10 cellular contexts compared by ENCODE assay signal in genomic region chr12:89390802-89391673, GRCh38. TPM values are rescaled to one million over a fixed set of nuclear protein-coding genes. Genes with fewer than 3 reads are reported as not detected.
A peak's percentile ranks its signal among the peaks of the same experiment; 100 is the strongest.
DNase-seq lines count a peak whose midpoint lies in the region; ATAC-seq, FAIRE-seq and TF ChIP-seq lines count a peak whose summit lies in the region.
"Had no signal": no experiment of that assay in that cellular context is flagged by ENCODE, and none has a peak within 500 bp of the region (broad histone marks: within the 10 kb centered on the region; RNA-seq: fewer than 3 reads in every experiment).

No MANE protein-coding gene starts in this region.

- TF ChIP-seq CTCF in A673 (conservative IDR thresholded peaks at IDR 0.05; ENCODE audit: low read depth, low read length) (no peak), astrocyte of the cerebellum (IDR thresholded peaks at IDR 0.05; ENCODE audit: low read depth, low read length, missing control alignments) (no peak), right lobe of liver (IDR thresholded peaks at IDR 0.05) (no peak), GM13977 (IDR thresholded peaks at IDR 0.05; ENCODE audit: extremely low read depth, insufficient read depth, missing control alignments) (no peak), ascending aorta (IDR thresholded peaks at IDR 0.05) (no peak)

- H3K27ac ChIP-seq in A673 (ENCODE audit: low read depth, low read length, poor library complexity, severe bottlenecking) (peak overlapping the region; percentile 88), right lobe of liver (peak overlapping the region; percentile 76 to 79 (median 78)), ascending aorta (no peak overlapping the region)

- H3K4me1 ChIP-seq in A673 (ENCODE audit: insufficient read depth, low read length, poor library complexity, severe bottlenecking) (peaks cover 65% of the 10 kb centered on the region), right lobe of liver (peaks cover 0 to 48% (median 20%) of the 10 kb centered on the region in 4 donors), ascending aorta (no peaks in the 10 kb centered on the region)

- ATAC-seq in HG02610 (IDR thresholded peaks at IDR 0.05; ENCODE audit: unreplicated experiment) (peak; percentile 53), right lobe of liver (peak; percentile 79 to 90 (median 86)), GM18868 (IDR thresholded peaks at IDR 0.05; ENCODE audit: unreplicated experiment) (no peak)

- in situ Hi-C loops in astrocyte of the cerebellum (cut with HindIII; ENCODE audit: low sequenced_read_pairs) (no loop called here), GM13977 (cut with MboI; ENCODE audit: low pct_unique_long_range_greater_than_20kb, low sequenced_read_pairs, unreplicated experiment) (no loop called here)

- TF ChIP-seq POLR2A in right lobe of liver (IDR thresholded peaks at IDR 0.05): no peak

- H3K4me3 ChIP-seq in A673 (ENCODE audit: low read depth, low read length, poor library complexity, severe bottlenecking) (no peak overlapping the region), astrocyte of the cerebellum (ENCODE audit: low read depth, low read length) (no peak overlapping the region), right lobe of liver (no peak overlapping the region), ascending aorta (no peak overlapping the region)

- DNase-seq in A673 (ENCODE audit: low spot score) (no peak), astrocyte of the cerebellum (ENCODE audit: low read depth) (peak; percentile 28), right lobe of liver (peak in 2 of 3 donors; percentile 34 to 65), GM13977 (ENCODE audit: low spot score) (no peak), urothelium cell line (ENCODE audit: low spot score) (no peak), ascending aorta (ENCODE audit: low spot score in 2 of 2) (no peak)
- DNase-seq: H7, NCI-H2081 treated with DMSO at 0.1 percent for 48 hours had no signal

- no peaks in the 10 kb centered on the region for H3K9me3 ChIP-seq in A673 (ENCODE audit: low read depth, low read length, poor library complexity, severe bottlenecking)
- H3K9me3 ChIP-seq in right lobe of liver: no peaks in the 10 kb centered on the region
- H3K9me3 ChIP-seq in ascending aorta: no peaks in the 10 kb centered on the region

- no TSS peak for BruUV-seq in A673 (replicated peaks; lab: Mats Ljungman, UMichigan)

- WGBS in right lobe of liver (ENCODE audit: insufficient coverage, low coverage, low lambda C conversion rate, missing lambda C conversion rate): 32% methylated on average over 3 of the region's 3 CpGs

- intact Hi-C loops in A673 (cut with micrococcal nuclease; ENCODE audit: unreplicated experiment) (loop anchor here (1.0 kb wide), 2 partner anchors 39 to 60 kb away; partner anchors contain the start of gene DUSP6), right lobe of liver (cut with DNase I) (no loop called here), ascending aorta (cut with DNase I) (no loop called here)

- H3K27me3 ChIP-seq in A673 (replicated peaks; ENCODE audit: insufficient read depth, low read depth, low read length, poor library complexity) (no peaks in the 10 kb centered on the region), right lobe of liver (no peaks in the 10 kb centered on the region), ascending aorta (no peaks in the 10 kb centered on the region)

- no peaks in the 10 kb centered on the region for H3K36me3 ChIP-seq in A673 (ENCODE audit: insufficient read depth, low read length, poor library complexity, severe bottlenecking)
- H3K36me3 ChIP-seq in right lobe of liver: no peaks in the 10 kb centered on the region
- H3K36me3 ChIP-seq in ascending aorta: no peaks in the 10 kb centered on the region

- CTCF ChIA-PET in A673 (lab: Charles Lee): interaction anchor here (0.6 to 0.8 kb wide), 2 partner anchors 229 to 372 kb away, joined by 3 read pairs; no protein-coding TSS in a partner anchor

- POLR2A ChIA-PET in A673 (lab: Charles Lee; ENCODE audit: low non-redundant PET): interaction anchor here (0.7 to 1.0 kb wide), 2 partner anchors 39 to 61 kb away, joined by 3 to 6 read pairs; partner anchors contain the start of gene DUSP6

- FAIRE-seq in urothelium cell line (lab: Jason Lieb, UNC): no peak

RNA-seq across cellular contexts. Expression of gene DUSP6, which starts 38.7 kb away (rescaled TPM):
- total RNA-seq in A673 (2021): 207 and 226 TPM in 2 replicates
- total RNA-seq in right lobe of liver: 100 to 1,000 TPM in 2 of 6 experiments, 10 to 100 TPM in 4; 24.3 to 139 (median 50.4) TPM
- 370 TPM for total RNA-seq in ascending aorta

Comparison
In these comparisons a context has a peak if more than half of its experiments do, and no peak if none do; other contexts are left out.
1. DNase-seq: peak in astrocyte of the cerebellum (single experiment) and right lobe of liver (2 of 3); none in A673 (single experiment), GM13977 (single experiment), urothelium cell line (single experiment) and ascending aorta (0 of 2).
2. H3K27ac ChIP-seq: peak in A673 (single experiment) and right lobe of liver (3 of 3); none in ascending aorta (0 of 2).